In genomic region chr10:61359452-61359851, GRCh38 we compare ENCODE assay signal across 15 cellular contexts.
A peak's percentile ranks its signal among the peaks of the same experiment; 100 is the strongest.
DNase-seq lines count a peak whose midpoint lies in the region; ATAC-seq and TF ChIP-seq lines count a peak whose summit lies in the region.
"Had no signal": no experiment of that assay in that cellular context is flagged by ENCODE, and none has a peak within 500 bp of the region (broad histone marks: within the 10 kb centered on the region; RNA-seq: fewer than 3 reads in every experiment).

No MANE protein-coding gene starts in this region.

- H3K4me3 Mint-ChIP-seq in dendritic cell treated with granulocyte-macrophage colony-stimulating factor and Interleukin-4, amounts not matched to agents 40 ng/mL and 50 ng/mL, for 4 days = no peak overlapping the region
- H3K4me3 Mint-ChIP-seq: CD4-positive, alpha-beta memory T cell had no signal

- H3K36me3 ChIP-seq in DND-41 (ENCODE audit: insufficient read depth, low read length) (no peaks in the 10 kb centered on the region), SJCRH30 (no peaks in the 10 kb centered on the region)

- H4K20me1 ChIP-seq in DND-41 (ENCODE audit: insufficient read depth, low read length) = no peaks in the 10 kb centered on the region

- H3K9ac ChIP-seq in DND-41 (ENCODE audit: low read depth, low read length) = no peak overlapping the region
- H3K9ac ChIP-seq: GM23248 had no signal

- no peak for DNase-seq in DND-41
- peak; percentile 4 to 12 for DNase-seq in SJCRH30
- no peak for DNase-seq in effector CD8-positive, alpha-beta T cell (lab: John Stamatoyannopoulos, UW)
- DNase-seq: C1 segment of cervical spinal cord; Calu3; CD4-positive, alpha-beta memory T cell; COR-L47; DMS53; DMS79 treated with DMSO at 0.1 percent for 48 hours; GM23248; H7; HCEC 1CT had no signal

- no peaks in the 10 kb centered on the region for H3K27me3 ChIP-seq in DND-41 (ENCODE audit: insufficient read depth, low read length, poor library complexity)
- no peaks in the 10 kb centered on the region for H3K27me3 ChIP-seq in SJCRH30

- no peak overlapping the region for H3K27ac ChIP-seq in DND-41 (ENCODE audit: low read length)
- H3K27ac ChIP-seq in SJCRH30 = no peak overlapping the region
- H3K27ac ChIP-seq: GM23248 had no signal

- H3K9me3 ChIP-seq in DND-41 (ENCODE audit: insufficient read depth, low read length, severe bottlenecking) (no peaks in the 10 kb centered on the region), SJCRH30 (replicated peaks) (no peaks in the 10 kb centered on the region)

- intact Hi-C loops in dendritic cell treated with granulocyte-macrophage colony-stimulating factor and Interleukin-4, amounts not matched to agents 40 ng/mL and 50 ng/mL, for 4 days (cut with micrococcal nuclease) = no loop called here

- no peaks in the 10 kb centered on the region for H3K36me3 Mint-ChIP-seq in dendritic cell treated with granulocyte-macrophage colony-stimulating factor and Interleukin-4, amounts not matched to agents 40 ng/mL and 50 ng/mL, for 4 days (ENCODE audit: low read depth)
- H3K36me3 Mint-ChIP-seq: CD4-positive, alpha-beta memory T cell had no signal

- H3K4me3 ChIP-seq in DND-41 (ENCODE audit: low read depth in 1 of 2, low read length in 2 of 2) (no peak overlapping the region), SJCRH30 (no peak overlapping the region)
- H3K4me3 ChIP-seq: GM23248 had no signal

- H3K27me3 Mint-ChIP-seq in dendritic cell treated with granulocyte-macrophage colony-stimulating factor and Interleukin-4, amounts not matched to agents 40 ng/mL and 50 ng/mL, for 4 days = no peaks in the 10 kb centered on the region

- no peak for ATAC-seq in DND-41 (ENCODE audit: insufficient read depth, low read depth)
- ATAC-seq in HG03139 (IDR thresholded peaks at IDR 0.05; ENCODE audit: unreplicated experiment) = no peak
- no peak for ATAC-seq in GM18861 (IDR thresholded peaks at IDR 0.05; ENCODE audit: unreplicated experiment)

- peak overlapping the region; percentile 22; the same call in 1 of the 2 replicates for H2AFZ ChIP-seq in DND-41 (ENCODE audit: low read depth, low read length)
- H2AFZ ChIP-seq: GM23248 had no signal

- H3K4me1 ChIP-seq in DND-41 (ENCODE audit: insufficient read depth, low read length) (no peaks in the 10 kb centered on the region; the same call in 1 of the 2 replicates), SJCRH30 (no peaks in the 10 kb centered on the region)

- no peaks in the 10 kb centered on the region for H3K4me1 Mint-ChIP-seq in dendritic cell treated with granulocyte-macrophage colony-stimulating factor and Interleukin-4, amounts not matched to agents 40 ng/mL and 50 ng/mL, for 4 days (ENCODE audit: low read depth)

- H3K27ac Mint-ChIP-seq in dendritic cell treated with granulocyte-macrophage colony-stimulating factor and Interleukin-4, amounts not matched to agents 40 ng/mL and 50 ng/mL, for 4 days = peak overlapping the region; percentile 44
- H3K27ac Mint-ChIP-seq: CD4-positive, alpha-beta memory T cell had no signal

- TF ChIP-seq CTCF in DND-41 (IDR thresholded peaks at IDR 0.05; ENCODE audit: borderline replicate concordance, extremely low read depth, low read length, poor library complexity, severe bottlenecking) = no peak

- no peaks in the 10 kb centered on the region for H3K79me2 ChIP-seq in DND-41 (ENCODE audit: insufficient read depth, low read length)

- no peak overlapping the region for H3K4me2 ChIP-seq in DND-41 (ENCODE audit: insufficient read depth, low read length)

- H3K9me3 Mint-ChIP-seq in dendritic cell treated with granulocyte-macrophage colony-stimulating factor and Interleukin-4, amounts not matched to agents 40 ng/mL and 50 ng/mL, for 4 days = no peaks in the 10 kb centered on the region
- H3K9me3 Mint-ChIP-seq: CD4-positive, alpha-beta memory T cell had no signal

Comparison
In these comparisons a context has a peak if more than half of its experiments do, and no peak if none do; other contexts are left out.
1. DNase-seq: peak in SJCRH30 (2 of 2); none in DND-41 (single experiment) and effector CD8-positive, alpha-beta T cell (single experiment).